In genomic region chr9:124342946-124343485, GRCh38 we compare ENCODE assay signal across 9 cellular contexts.
DNase-seq lines count a peak whose midpoint lies in the region; ATAC-seq, FAIRE-seq and TF ChIP-seq lines count a peak whose summit lies in the region.
"Had no signal": no experiment of that assay in that cellular context is flagged by ENCODE, and none has a peak within 500 bp of the region (broad histone marks: within the 10 kb centered on the region; RNA-seq: fewer than 3 reads in every experiment).

No MANE protein-coding gene starts in this region.

- no peaks in the 10 kb centered on the region for H3K27me3 ChIP-seq in foreskin keratinocyte
- H3K27me3 ChIP-seq in parathyroid adenoma (ENCODE audit: control insufficient read depth, insufficient read depth, low read length): no peaks in the 10 kb centered on the region

- no peaks in the 10 kb centered on the region for H3K79me2 ChIP-seq in parathyroid adenoma

- peak overlapping the region; percentile 24 for H3K4me2 ChIP-seq in parathyroid adenoma (ENCODE audit: low read length)

- FAIRE-seq in H54 (lab: Jason Lieb, UNC): peak; percentile 86

- 0 out of 2 replicates have a peak, but pooled peaks have one; percentile 24 for TF ChIP-seq POLR2A in H54 (IDR thresholded peaks at IDR 0.05; ENCODE audit: low read depth, low read length)

- H3K9me3 ChIP-seq in parathyroid adenoma (ENCODE audit: control insufficient read depth, low read length): no peaks in the 10 kb centered on the region

- ATAC-seq in foreskin keratinocyte: peak; percentile 93
- no peak for ATAC-seq in GM21447 (IDR thresholded peaks at IDR 0.05; ENCODE audit: unreplicated experiment)
- ATAC-seq in HG03108 (IDR thresholded peaks at IDR 0.05; ENCODE audit: unreplicated experiment): no peak

- H3K36me3 ChIP-seq in parathyroid adenoma (ENCODE audit: control insufficient read depth, insufficient read depth, low read length): no peaks in the 10 kb centered on the region

- no peak overlapping the region for H3K4me3 ChIP-seq in parathyroid adenoma (ENCODE audit: low read depth, low read length)

- no peak overlapping the region for H3K9ac ChIP-seq in parathyroid adenoma

- H3K4me1 ChIP-seq in foreskin keratinocyte (peaks cover 6% of the 10 kb centered on the region), parathyroid adenoma (no peaks in the 10 kb centered on the region)

- no peak for TF ChIP-seq CTCF in foreskin keratinocyte (conservative IDR thresholded peaks at IDR 0.05)
- no peak for TF ChIP-seq CTCF in parathyroid adenoma (IDR thresholded peaks at IDR 0.05)

- H3K27ac ChIP-seq in foreskin keratinocyte (no peak overlapping the region), parathyroid adenoma (no peak overlapping the region)

- DNase-seq in H54 (ENCODE audit: insufficient read length, low spot score): peak; percentile 100
- peak; percentile 96 for DNase-seq in RPMI7951 (ENCODE audit: low read depth)
- peak; percentile 55 to 78 for DNase-seq in foreskin keratinocyte
- no peak for DNase-seq in activated CD8-positive, alpha-beta memory T cell treated with anti-CD3 and anti-CD28 coated beads, Interleukin-2, amount 50 U/mL, for 48 hours
- DNase-seq in stimulated activated CD4-positive, alpha-beta T cell treated with anti-CD3 and anti-CD28 coated beads, Interleukin-4, amount 100 ng/mL, for 24 hours: no peak
- DNase-seq: naive B cell had no signal

- no peak overlapping the region for H2AFZ ChIP-seq in parathyroid adenoma

Comparison
In these comparisons a context has a peak if more than half of its experiments do, and no peak if none do; other contexts are left out.
1. DNase-seq: peak in H54 (single experiment), RPMI7951 (single experiment) and foreskin keratinocyte (2 of 2); none in activated CD8-positive, alpha-beta memory T cell treated with anti-CD3 and anti-CD28 coated beads, Interleukin-2, amount 50 U/mL, for 48 hours (single experiment) and stimulated activated CD4-positive, alpha-beta T cell treated with anti-CD3 and anti-CD28 coated beads, Interleukin-4, amount 100 ng/mL, for 24 hours (single experiment).